ENCODE assay signal across 23 cellular contexts in genomic region chr15:31084176-31084575, GRCh38. TPM values are rescaled to one million over a fixed set of nuclear protein-coding genes. Genes with fewer than 3 reads are reported as not detected.
DNase-seq lines count a peak whose midpoint lies in the region; TF ChIP-seq lines count a peak whose summit lies in the region.
"Had no signal": no experiment of that assay in that cellular context is flagged by ENCODE, and none has a peak within 500 bp of the region (broad histone marks: within the 10 kb centered on the region; RNA-seq: fewer than 3 reads in every experiment).

No MANE protein-coding gene starts in this region.

- H3K4me1 ChIP-seq in Loucy (ENCODE audit: insufficient read depth, low read length, poor library complexity, severe bottlenecking) (peaks cover 24% of the 10 kb centered on the region), smooth muscle cell (ENCODE audit: low read depth) (peaks cover 2% of the 10 kb centered on the region)
- H3K4me1 ChIP-seq: BE2C had no signal

- H3K27me3 ChIP-seq in Loucy (ENCODE audit: insufficient read depth, low read length, poor library complexity, severe bottlenecking) (no peaks in the 10 kb centered on the region), smooth muscle cell (ENCODE audit: low read depth) (no peaks in the 10 kb centered on the region)

- no peaks in the 10 kb centered on the region for H3K9me3 ChIP-seq in Loucy (ENCODE audit: insufficient read depth, low read depth, low read length)
- H3K9me3 ChIP-seq in smooth muscle cell (replicated peaks; ENCODE audit: low read depth) = no peaks in the 10 kb centered on the region

- intact Hi-C loops in dendritic cell treated with granulocyte-macrophage colony-stimulating factor and Interleukin-4, amounts not matched to agents 40 ng/mL and 50 ng/mL, for 4 days (cut with micrococcal nuclease) = loop anchor here (5.0 kb wide), 1 partner anchor 92 kb away; the partner anchor contains the start of gene MTMR10

- H3K79me2 ChIP-seq in Loucy (ENCODE audit: insufficient read depth, low read length) (no peaks in the 10 kb centered on the region), smooth muscle cell (ENCODE audit: low read depth) (no peaks in the 10 kb centered on the region)

- H3K27ac ChIP-seq in smooth muscle cell (ENCODE audit: low read depth) = no peak overlapping the region
- H3K27ac ChIP-seq: HL-60 had no signal

- H3F3A ChIP-seq in Loucy (ENCODE audit: low read depth) (no peaks in the 10 kb centered on the region), smooth muscle cell (ENCODE audit: low read depth) (no peaks in the 10 kb centered on the region)

- no peaks in the 10 kb centered on the region for H3K36me3 ChIP-seq in Loucy (ENCODE audit: insufficient read depth, low read length)
- H3K36me3 ChIP-seq in smooth muscle cell (ENCODE audit: low read depth) = no peaks in the 10 kb centered on the region
- H3K36me3 ChIP-seq: BE2C had no signal

- no peaks in the 10 kb centered on the region for H3K36me3 Mint-ChIP-seq in dendritic cell treated with granulocyte-macrophage colony-stimulating factor and Interleukin-4, amounts not matched to agents 40 ng/mL and 50 ng/mL, for 4 days (ENCODE audit: low read depth)
- H3K36me3 Mint-ChIP-seq in mesothelial cell of epicardium = no peaks in the 10 kb centered on the region
- H3K36me3 Mint-ChIP-seq: CD14-positive monocyte; CD8-positive, alpha-beta memory T cell had no signal

- peaks cover 8% of the 10 kb centered on the region for H3K9me3 Mint-ChIP-seq in dendritic cell treated with granulocyte-macrophage colony-stimulating factor and Interleukin-4, amounts not matched to agents 40 ng/mL and 50 ng/mL, for 4 days
- peaks cover 8% of the 10 kb centered on the region for H3K9me3 Mint-ChIP-seq in mesothelial cell of epicardium
- H3K9me3 Mint-ChIP-seq: CD8-positive, alpha-beta memory T cell had no signal

- no peaks in the 10 kb centered on the region for H4K20me1 ChIP-seq in Loucy (ENCODE audit: insufficient read depth, low read length, poor library complexity, severe bottlenecking)
- no peaks in the 10 kb centered on the region for H4K20me1 ChIP-seq in smooth muscle cell (ENCODE audit: low read depth)

- peaks cover 2% of the 10 kb centered on the region for H3K27me3 Mint-ChIP-seq in dendritic cell treated with granulocyte-macrophage colony-stimulating factor and Interleukin-4, amounts not matched to agents 40 ng/mL and 50 ng/mL, for 4 days
- H3K27me3 Mint-ChIP-seq in mesothelial cell of epicardium (ENCODE audit: low read depth) = peaks cover 2% of the 10 kb centered on the region

- peaks cover 53% of the 10 kb centered on the region for H3K4me1 Mint-ChIP-seq in dendritic cell treated with granulocyte-macrophage colony-stimulating factor and Interleukin-4, amounts not matched to agents 40 ng/mL and 50 ng/mL, for 4 days (ENCODE audit: low read depth)
- H3K4me1 Mint-ChIP-seq in mesothelial cell of epicardium = peaks cover 2% of the 10 kb centered on the region

- peak overlapping the region; percentile 89 for H3K27ac Mint-ChIP-seq in dendritic cell treated with granulocyte-macrophage colony-stimulating factor and Interleukin-4, amounts not matched to agents 40 ng/mL and 50 ng/mL, for 4 days
- no peak overlapping the region for H3K27ac Mint-ChIP-seq in mesothelial cell of epicardium
- H3K27ac Mint-ChIP-seq: CD14-positive monocyte; CD8-positive, alpha-beta memory T cell had no signal

- H3K4me3 Mint-ChIP-seq in dendritic cell treated with granulocyte-macrophage colony-stimulating factor and Interleukin-4, amounts not matched to agents 40 ng/mL and 50 ng/mL, for 4 days = no peak overlapping the region
- no peak overlapping the region for H3K4me3 Mint-ChIP-seq in mesothelial cell of epicardium
- H3K4me3 Mint-ChIP-seq: CD14-positive monocyte; CD8-positive, alpha-beta memory T cell had no signal

- no peak overlapping the region for H3K4me3 ChIP-seq in Loucy (ENCODE audit: low read length, poor library complexity, severe bottlenecking)
- no peak overlapping the region for H3K4me3 ChIP-seq in smooth muscle cell

- peak overlapping the region; percentile 41; the same call in 1 of the 2 replicates for H2AFZ ChIP-seq in Loucy (ENCODE audit: low read length)
- H2AFZ ChIP-seq in smooth muscle cell (ENCODE audit: low read depth) = no peak overlapping the region

- WGBS in smooth muscle cell (ENCODE audit: low lambda C conversion rate) = 85% methylated on average over 6 of the region's 6 CpGs

- H3K9ac ChIP-seq in Loucy (ENCODE audit: low read depth, low read length, poor library complexity, severe bottlenecking) = no peak overlapping the region
- H3K9ac ChIP-seq in smooth muscle cell (ENCODE audit: low read depth) = no peak overlapping the region

- H3K9me2 ChIP-seq in Loucy (replicated peaks; ENCODE audit: low read depth, low read length) = no peaks in the 10 kb centered on the region

- H3K4me2 ChIP-seq in Loucy (ENCODE audit: low read depth, low read length, poor library complexity, severe bottlenecking) (no peak overlapping the region), smooth muscle cell (peak overlapping the region; percentile 6)

- DNase-seq in activated CD8-positive, alpha-beta memory T cell treated with anti-CD3 and anti-CD28 coated beads, Interleukin-2, amount 50 U/mL, for 48 hours = peak; percentile 13
- no peak for DNase-seq in activated CD8-positive, alpha-beta memory T cell treated with anti-CD3 and anti-CD28 coated beads for 24 hours
- no peak for DNase-seq in smooth muscle cell (lab: John Stamatoyannopoulos, UW; ENCODE audit: unreplicated experiment)
- DNase-seq in mesothelial cell of epicardium (ENCODE audit: low spot score in 2 of 2, unreplicated experiment in 2 of 2) = no peak
- DNase-seq in NCI-H2081 treated with DMSO at 0.1 percent for 48 hours (lab: John Stamatoyannopoulos, UW) = no peak
- DNase-seq: 8988T; ACHN; BE2C; CD8-positive, alpha-beta memory T cell; DMS 273 treated with DMSO at 0.1 percent for 48 hours; GF-D8; HCEC 1CT; Kasumi-1; NCI-H2227 treated with DMSO at 0.1 percent for 48 hours; NCI-H526 treated with DMSO at 0.1 percent for 48 hours had no signal

- TF ChIP-seq CTCF in Loucy (conservative IDR thresholded peaks at IDR 0.05; ENCODE audit: low read length) = no peak
- no peak for TF ChIP-seq CTCF in smooth muscle cell (IDR thresholded peaks at IDR 0.05; ENCODE audit: borderline replicate concordance, insufficient read depth, poor library complexity, severe bottlenecking)
- TF ChIP-seq CTCF in mesothelial cell of epicardium (IDR thresholded peaks at IDR 0.05; ENCODE audit: unreplicated experiment) = no peak

RNA-seq across cellular contexts. Expression of gene TRPM1, which starts 17.3 kb away (rescaled TPM):
- total RNA-seq in smooth muscle cell (1.3 TPM in 1 of 2 replicates, not detected in the other), mesothelial cell of epicardium (not detected in 3 replicates)
- 0.33 TPM in 1 of 2 replicates, not detected in the other for polyA plus RNA-seq in smooth muscle cell
- total RNA-seq: CD8-positive, alpha-beta memory T cell; H1; MCF 10A; NCI-H460; OCI-LY7 had no signal
